ENCODE assay signal across 1 cellular context in genomic region chrX:47145408-47146120, GRCh38.
TF ChIP-seq lines count a peak whose summit lies in the region.

No MANE protein-coding gene starts in this region.

TF ChIP-seq in HepG2, 621 proteins besides CTCF, POLR2A, EP300 and RAD21:
- TF ChIP-seq ZFP82 (CRISPR knock-in tag; IDR thresholded peaks at IDR 0.05; ENCODE audit: borderline replicate concordance) (0 out of 2 replicates have a peak, but pooled peaks have one; percentile 36), PAXIP1 (CRISPR knock-in tag; conservative IDR thresholded peaks at IDR 0.05) (no peak), KAT8 (CRISPR knock-in tag; IDR thresholded peaks at IDR 0.05) (0 out of 2 replicates have a peak, but pooled peaks have one; percentile 1), DBP (CRISPR knock-in tag; IDR thresholded peaks at IDR 0.05; ENCODE audit: not compliant biosample characterization) (no peak), ZNF414 (CRISPR knock-in tag; IDR thresholded peaks at IDR 0.05) (0 out of 2 replicates have a peak, but pooled peaks have one; percentile 19), RELA (CRISPR knock-in tag; IDR thresholded peaks at IDR 0.05) (no peak), GZF1 (CRISPR knock-in tag; IDR thresholded peaks at IDR 0.05) (no peak), ZNF382 (CRISPR knock-in tag; IDR thresholded peaks at IDR 0.05; ENCODE audit: borderline replicate concordance) (no peak), ZMAT3 (CRISPR knock-in tag; conservative IDR thresholded peaks at IDR 0.05) (0 out of 2 replicates have a peak, but pooled peaks have one; percentile 11), MYC (CRISPR knock-in tag; IDR thresholded peaks at IDR 0.05; ENCODE audit: borderline replicate concordance) (0 out of 2 replicates have a peak, but pooled peaks have one; percentile 1), ZNF260 (CRISPR knock-in tag; IDR thresholded peaks at IDR 0.05; ENCODE audit: borderline replicate concordance, low read depth) (no peak), KDM5B (CRISPR knock-in tag; IDR thresholded peaks at IDR 0.05; ENCODE audit: borderline replicate concordance) (0 out of 2 replicates have a peak, but pooled peaks have one; percentile 51), THAP9 (CRISPR knock-in tag; IDR thresholded peaks at IDR 0.05; ENCODE audit: borderline replicate concordance) (peak; percentile 16; the same call in 1 of the 2 replicates), ZNF781 (CRISPR knock-in tag; IDR thresholded peaks at IDR 0.05; ENCODE audit: borderline replicate concordance, not compliant biosample characterization) (no peak), TRIM24 (CRISPR knock-in tag; IDR thresholded peaks at IDR 0.05) (no peak), FOXK2 (IDR thresholded peaks at IDR 0.05) (no peak), FOSL1 (CRISPR knock-in tag; IDR thresholded peaks at IDR 0.05; ENCODE audit: borderline replicate concordance) (no peak), FOXO4 (CRISPR knock-in tag; conservative IDR thresholded peaks at IDR 0.05) (no peak), DDIT3 (CRISPR knock-in tag; IDR thresholded peaks at IDR 0.05) (no peak), GABPB1 (CRISPR knock-in tag; IDR thresholded peaks at IDR 0.05) (peak; percentile 26; the same call in 1 of the 2 replicates), PLSCR1 (CRISPR knock-in tag; IDR thresholded peaks at IDR 0.05; ENCODE audit: borderline replicate concordance) (no peak), MAX (IDR thresholded peaks at IDR 0.05) (0 out of 2 replicates have a peak, but pooled peaks have one; percentile 3), NR0B2 (CRISPR knock-in tag; IDR thresholded peaks at IDR 0.05) (no peak), ADNP (CRISPR knock-in tag; IDR thresholded peaks at IDR 0.05) (no peak), ZNF691 (CRISPR knock-in tag; IDR thresholded peaks at IDR 0.05; ENCODE audit: borderline replicate concordance, low read depth) (no peak), ATF5 (CRISPR knock-in tag; IDR thresholded peaks at IDR 0.05; ENCODE audit: low read depth) (no peak), SP1 (IDR thresholded peaks at IDR 0.05) (no peak), SP1 (CRISPR knock-in tag; IDR thresholded peaks at IDR 0.05) (no peak), ATF7-NPFF (CRISPR knock-in tag; IDR thresholded peaks at IDR 0.05; ENCODE audit: low read depth) (no peak), ZBTB38 (CRISPR knock-in tag; IDR thresholded peaks at IDR 0.05) (no peak), TCF7L2 (IDR thresholded peaks at IDR 0.05; ENCODE audit: low read depth, low read length) (no peak), IKZF4 (CRISPR knock-in tag; IDR thresholded peaks at IDR 0.05; ENCODE audit: borderline replicate concordance, low read depth, not compliant biosample characterization) (no peak), ZNF350 (CRISPR knock-in tag; IDR thresholded peaks at IDR 0.05; ENCODE audit: borderline replicate concordance, low read depth) (no peak), NFE2L2 (IDR thresholded peaks at IDR 0.05; ENCODE audit: low read length) (no peak), HNF4A (CRISPR knock-in tag; IDR thresholded peaks at IDR 0.05) (no peak), RARA (CRISPR knock-in tag; IDR thresholded peaks at IDR 0.05) (no peak), E2F5 (CRISPR knock-in tag; conservative IDR thresholded peaks at IDR 0.05) (no peak)
